Comparison of ENCODE assay signal across 15 cellular contexts in genomic region chr12:79194595-79194994, GRCh38.
DNase-seq lines count a peak whose midpoint lies in the region; TF ChIP-seq lines count a peak whose summit lies in the region.
"Had no signal": no experiment of that assay in that cellular context is flagged by ENCODE, and none has a peak within 500 bp of the region (broad histone marks: within the 10 kb centered on the region; RNA-seq: fewer than 3 reads in every experiment).

No MANE protein-coding gene starts in this region.

- no peaks in the 10 kb centered on the region for H3K4me1 ChIP-seq in GM23248 (ENCODE audit: insufficient read depth)

- in situ Hi-C loops in GM23248 (cut with MboI) = no loop called here
- in situ Hi-C loops in G401 (cut with HindIII; ENCODE audit: low sequenced_read_pairs) = no loop called here

- no peaks in the 10 kb centered on the region for H3K9me2 ChIP-seq in GM23248 (ENCODE audit: insufficient read depth)

- H2AFZ ChIP-seq in GM23248 = no peak overlapping the region
- H2AFZ ChIP-seq: PC-9 had no signal

- no peak overlapping the region for H3K27ac ChIP-seq in GM23248
- H3K27ac ChIP-seq: PC-9 had no signal

- H3K36me3 ChIP-seq in GM23248 (ENCODE audit: low read depth) = no peaks in the 10 kb centered on the region

- H3K9ac ChIP-seq in GM23248 = no peak overlapping the region

- DNase-seq in GM23248 (peak; percentile 8), RKO (ENCODE audit: low spot score) (peak; percentile 9), choroid plexus epithelial cell (ENCODE audit: low read depth) (peak; percentile 26), retinal pigment epithelial cell (ENCODE audit: low read depth) (peak; percentile 6), G401 (ENCODE audit: low spot score) (no peak), GF-D8 (lab: John Stamatoyannopoulos, UW) (no peak)
- DNase-seq in activated T-cell treated with anti-CD3 and anti-CD28 coated beads, Interleukin-2, amount 50 U/mL, for 48 hours = no peak
- DNase-seq: DMS 273 treated with DMSO at 0.1 percent for 48 hours, GOT3, KBM-7, NCI-H187, NCI-H2107, NCI-H510A treated with DMSO at 0.1 percent for 48 hours, NCI-H82, PC-9 had no signal

- H3K4me2 ChIP-seq in GM23248 (ENCODE audit: unreplicated experiment) = no peak overlapping the region
- H3K4me2 ChIP-seq: PC-9 had no signal

- TF ChIP-seq CTCF in choroid plexus epithelial cell (conservative IDR thresholded peaks at IDR 0.05; ENCODE audit: low read depth, low read length) = no peak
- TF ChIP-seq CTCF in retinal pigment epithelial cell (conservative IDR thresholded peaks at IDR 0.05; ENCODE audit: low read depth, low read length) = no peak

- H3K27me3 ChIP-seq in GM23248 (replicated peaks; ENCODE audit: insufficient read depth) = no peaks in the 10 kb centered on the region

- H3K4me3 ChIP-seq in GM23248 = no peak overlapping the region
- no peak overlapping the region for H3K4me3 ChIP-seq in choroid plexus epithelial cell (ENCODE audit: low read depth, low read length)
- H3K4me3 ChIP-seq in retinal pigment epithelial cell (ENCODE audit: low read length) = no peak overlapping the region
- H3K4me3 ChIP-seq: PC-9 had no signal

- H3K79me2 ChIP-seq in GM23248 (ENCODE audit: insufficient read depth) = no peaks in the 10 kb centered on the region

- 63 to 65% methylated on average over 3 of the region's 3 CpGs for WGBS in GM23248 (ENCODE audit: low coverage in 1 of 2, low lambda C conversion rate in 2 of 2, missing lambda C conversion rate in 2 of 2), 2 experiments

- H3F3A ChIP-seq in GM23248 (ENCODE audit: insufficient read depth) = no peaks in the 10 kb centered on the region

- no peaks in the 10 kb centered on the region for H4K20me1 ChIP-seq in GM23248 (ENCODE audit: insufficient read depth)

- no peaks in the 10 kb centered on the region for H3K9me3 ChIP-seq in GM23248 (ENCODE audit: low read depth)

Comparison
In these comparisons a context has a peak if more than half of its experiments do, and no peak if none do; other contexts are left out.
1. DNase-seq: peak in GM23248 (single experiment), RKO (single experiment), choroid plexus epithelial cell (single experiment) and retinal pigment epithelial cell (single experiment); none in activated T-cell treated with anti-CD3 and anti-CD28 coated beads, Interleukin-2, amount 50 U/mL, for 48 hours (0 of 2), G401 (single experiment) and GF-D8 (single experiment).